Comparison of ENCODE assay signal across 11 cellular contexts in the genomic region with DNA sequence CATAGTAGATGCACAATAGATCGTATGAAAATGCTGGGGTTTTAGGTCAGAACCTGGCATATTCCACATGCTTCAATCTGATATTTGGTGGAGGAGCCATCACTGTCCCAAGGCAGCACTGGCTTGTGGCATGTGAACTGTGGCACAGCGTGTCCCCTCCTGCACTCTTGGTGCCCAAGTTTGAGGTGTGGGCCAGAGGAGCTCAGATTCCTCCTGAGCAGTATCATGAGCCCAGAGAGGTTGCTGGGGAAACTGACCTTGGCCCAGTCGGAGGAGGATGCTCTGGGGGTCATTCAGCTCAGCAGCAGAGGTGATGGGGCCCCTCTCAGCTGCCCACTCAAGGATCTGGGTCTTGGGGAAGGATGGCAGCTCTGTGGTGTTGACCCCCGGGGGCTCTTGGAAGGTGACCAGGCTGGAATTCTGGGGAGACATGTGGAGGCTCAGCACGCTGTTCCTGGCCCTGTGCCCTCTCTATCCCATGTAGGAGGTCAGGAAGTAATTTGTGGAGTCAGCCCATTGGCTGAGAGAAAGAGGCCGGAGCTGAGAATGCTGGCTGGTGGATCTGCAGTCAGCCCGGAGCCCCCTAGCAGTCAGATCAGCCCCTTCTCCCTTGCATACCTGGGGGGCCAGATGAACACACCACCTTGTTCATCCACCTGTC. TPM values are rescaled to one million over a fixed set of nuclear protein-coding genes. Genes with fewer than 3 reads are reported as not detected.
DNase-seq lines count a peak whose midpoint lies in the region; ATAC-seq and TF ChIP-seq lines count a peak whose summit lies in the region.
"Had no signal": no experiment of that assay in that cellular context is flagged by ENCODE, and none has a peak within 500 bp of the region (broad histone marks: within the 10 kb centered on the region; RNA-seq: fewer than 3 reads in every experiment).

No MANE protein-coding gene starts in this region.

- H3K4me1 Mint-ChIP-seq in HFFc6 (ENCODE audit: low read depth) = peaks cover 30% of the 10 kb centered on the region
- peaks cover 6% of the 10 kb centered on the region for H3K4me1 Mint-ChIP-seq in central memory CD8-positive, alpha-beta T cell
- H3K4me1 Mint-ChIP-seq in stimulated activated effector memory CD8-positive, alpha-beta T cell treated with anti-CD3 and anti-CD28 coated beads, Interleukin-12 subunit alpha, Interleukin-12 subunit beta, amount 100 ng/mL, for 72 hours = peaks cover 5% of the 10 kb centered on the region
- H3K4me1 Mint-ChIP-seq: activated CD4-positive, alpha-beta memory T cell treated with anti-CD3 and anti-CD28 coated beads, Interleukin-2, amount 10 ng/mL, durations not matched to agents 7 days and 5 days had no signal

- no peak for ATAC-seq in central memory CD8-positive, alpha-beta T cell (replicated peaks; ENCODE audit: extremely low read depth, poor library complexity, severe bottlenecking)
- no peak for ATAC-seq in stimulated activated effector memory CD8-positive, alpha-beta T cell treated with anti-CD3 and anti-CD28 coated beads, Interleukin-12 subunit alpha, Interleukin-12 subunit beta, amount 100 ng/mL, for 72 hours

- peak overlapping the region; percentile 78; the same call in 1 of the 2 replicates for H3K27ac Mint-ChIP-seq in HFFc6
- peak overlapping the region; percentile 77 for H3K27ac Mint-ChIP-seq in central memory CD8-positive, alpha-beta T cell (ENCODE audit: low read depth)
- H3K27ac Mint-ChIP-seq in stimulated activated effector memory CD8-positive, alpha-beta T cell treated with anti-CD3 and anti-CD28 coated beads, Interleukin-12 subunit alpha, Interleukin-12 subunit beta, amount 100 ng/mL, for 72 hours = peak overlapping the region; percentile 56
- H3K27ac Mint-ChIP-seq: activated CD4-positive, alpha-beta memory T cell treated with anti-CD3 and anti-CD28 coated beads, Interleukin-2, amount 10 ng/mL, durations not matched to agents 7 days and 5 days; stimulated activated naive CD8-positive, alpha-beta T cell treated with anti-CD3 and anti-CD28 coated beads, Interleukin-15, Interleukin-2, amounts not matched to agents 100 ng/mL and 50 ng/mL, for 24 hours had no signal

- DNase-seq in HFFc6 (no peak), NCI-H446 (lab: John Stamatoyannopoulos, UW) (no peak), Kasumi-1 (lab: John Stamatoyannopoulos, UW) (no peak), kidney glomerular epithelial cell (lab: John Stamatoyannopoulos, UW) (no peak)
- DNase-seq in central memory CD8-positive, alpha-beta T cell (ENCODE audit: low spot score in 2 of 2) = no peak
- no peak for DNase-seq in stimulated activated effector memory CD8-positive, alpha-beta T cell treated with anti-CD3 and anti-CD28 coated beads, Interleukin-12 subunit alpha, Interleukin-12 subunit beta, amount 100 ng/mL, for 72 hours (ENCODE audit: low spot score in 2 of 2)
- DNase-seq: activated CD4-positive, alpha-beta memory T cell treated with anti-CD3 and anti-CD28 coated beads, Interleukin-2, amount 10 ng/mL, durations not matched to agents 7 days and 5 days; naive B cell; NCI-H526 treated with DMSO at 0.1 percent for 48 hours; stimulated activated CD4-positive, alpha-beta T cell treated with anti-CD3 and anti-CD28 coated beads, Interleukin-12 subunit alpha, Interleukin-12 subunit beta, amount 100 ng/mL, for 4 hours had no signal

- no peaks in the 10 kb centered on the region for H3K9me3 Mint-ChIP-seq in HFFc6
- no peaks in the 10 kb centered on the region for H3K9me3 Mint-ChIP-seq in central memory CD8-positive, alpha-beta T cell
- H3K9me3 Mint-ChIP-seq in stimulated activated effector memory CD8-positive, alpha-beta T cell treated with anti-CD3 and anti-CD28 coated beads, Interleukin-12 subunit alpha, Interleukin-12 subunit beta, amount 100 ng/mL, for 72 hours = no peaks in the 10 kb centered on the region
- H3K9me3 Mint-ChIP-seq: activated CD4-positive, alpha-beta memory T cell treated with anti-CD3 and anti-CD28 coated beads, Interleukin-2, amount 10 ng/mL, durations not matched to agents 7 days and 5 days; naive B cell; stimulated activated naive CD8-positive, alpha-beta T cell treated with anti-CD3 and anti-CD28 coated beads, Interleukin-15, Interleukin-2, amounts not matched to agents 100 ng/mL and 50 ng/mL, for 24 hours had no signal

- TF ChIP-seq CTCF in HFFc6 (IDR thresholded peaks at IDR 0.05) = no peak

- peaks cover 3% of the 10 kb centered on the region; the same call in 1 of the 2 replicates for H3K27me3 Mint-ChIP-seq in HFFc6 (ENCODE audit: insufficient read depth)
- H3K27me3 Mint-ChIP-seq in central memory CD8-positive, alpha-beta T cell = no peaks in the 10 kb centered on the region
- H3K27me3 Mint-ChIP-seq: activated CD4-positive, alpha-beta memory T cell treated with anti-CD3 and anti-CD28 coated beads, Interleukin-2, amount 10 ng/mL, durations not matched to agents 7 days and 5 days; naive B cell; stimulated activated naive CD8-positive, alpha-beta T cell treated with anti-CD3 and anti-CD28 coated beads, Interleukin-15, Interleukin-2, amounts not matched to agents 100 ng/mL and 50 ng/mL, for 24 hours had no signal

- no peak overlapping the region for H3K4me3 Mint-ChIP-seq in HFFc6
- H3K4me3 Mint-ChIP-seq in central memory CD8-positive, alpha-beta T cell = no peak overlapping the region
- no peak overlapping the region for H3K4me3 Mint-ChIP-seq in stimulated activated effector memory CD8-positive, alpha-beta T cell treated with anti-CD3 and anti-CD28 coated beads, Interleukin-12 subunit alpha, Interleukin-12 subunit beta, amount 100 ng/mL, for 72 hours
- H3K4me3 Mint-ChIP-seq: activated CD4-positive, alpha-beta memory T cell treated with anti-CD3 and anti-CD28 coated beads, Interleukin-2, amount 10 ng/mL, durations not matched to agents 7 days and 5 days; stimulated activated naive CD8-positive, alpha-beta T cell treated with anti-CD3 and anti-CD28 coated beads, Interleukin-15, Interleukin-2, amounts not matched to agents 100 ng/mL and 50 ng/mL, for 24 hours had no signal

- H3K36me3 Mint-ChIP-seq in HFFc6 (ENCODE audit: low read depth) = peaks cover 27% of the 10 kb centered on the region
- H3K36me3 Mint-ChIP-seq in central memory CD8-positive, alpha-beta T cell (ENCODE audit: insufficient read depth) = peaks cover 26% of the 10 kb centered on the region
- H3K36me3 Mint-ChIP-seq in stimulated activated effector memory CD8-positive, alpha-beta T cell treated with anti-CD3 and anti-CD28 coated beads, Interleukin-12 subunit alpha, Interleukin-12 subunit beta, amount 100 ng/mL, for 72 hours = peaks cover 15% of the 10 kb centered on the region
- H3K36me3 Mint-ChIP-seq: naive B cell had no signal

RNA-seq across cellular contexts. Expression of a gene that starts 23.7 kb away (rescaled TPM):
- 10 to 100 TPM; 51.9 to 69.2 (median 62.7) TPM for total RNA-seq in HFFc6 (2021; fragmentation: NEBNext Ultra II Directional; extraction: Animal tissue kit (Norgen Biotek cat#: 25700))

RNA-seq across cellular contexts. Expression of a gene that starts 28.1 kb away (rescaled TPM):
- total RNA-seq in HFFc6 (2021; fragmentation: NEBNext Ultra II Directional; extraction: Animal tissue kit (Norgen Biotek cat#: 25700)) = 100 to 1,000 TPM; 205 to 249 (median 227) TPM

RNA-seq across cellular contexts. Expression of a gene that starts 40.5 kb away (rescaled TPM):
- total RNA-seq in HFFc6 (2021; fragmentation: NEBNext Ultra II Directional; extraction: Animal tissue kit (Norgen Biotek cat#: 25700)) = 10 to 100 TPM; 52.0 to 61.3 (median 56.2) TPM

RNA-seq across cellular contexts. Expression of a gene that starts 47.9 kb away (rescaled TPM):
- not detected for total RNA-seq in HFFc6 (2021; fragmentation: NEBNext Ultra II Directional; extraction: Animal tissue kit (Norgen Biotek cat#: 25700))

RNA-seq across cellular contexts. Expression of a gene that starts 51.1 kb away (rescaled TPM):
- total RNA-seq in HFFc6 (2021; fragmentation: NEBNext Ultra II Directional; extraction: Animal tissue kit (Norgen Biotek cat#: 25700)) = 100 to 1,000 TPM; 109 to 130 (median 124) TPM
